14 cellular contexts compared by ENCODE assay signal in genomic region chr22:27207907-27208306, GRCh38.
DNase-seq lines count a peak whose midpoint lies in the region; ATAC-seq, FAIRE-seq and TF ChIP-seq lines count a peak whose summit lies in the region.
"Had no signal": no experiment of that assay in that cellular context is flagged by ENCODE, and none has a peak within 500 bp of the region (broad histone marks: within the 10 kb centered on the region; RNA-seq: fewer than 3 reads in every experiment).

No MANE protein-coding gene starts in this region.

- FAIRE-seq in RCC 7860 (lab: Jason Lieb, UNC) = no peak
- FAIRE-seq: K562 had no signal

- DNase-seq in DMS53 (lab: John Stamatoyannopoulos, UW) (peak; percentile 2), DMS53 treated with DMSO at 0.1 percent for 48 hours (lab: John Stamatoyannopoulos, UW; ENCODE audit: unreplicated experiment) (no peak), RCC 7860 (ENCODE audit: low spot score) (peak; percentile 64), fibroblast of mammary gland (ENCODE audit: low read depth) (peak; percentile 44), renal cortical epithelial cell (ENCODE audit: low read depth) (peak; percentile 45), NCI-H82 treated with DMSO at 0.1 percent for 48 hours (lab: John Stamatoyannopoulos, UW; ENCODE audit: unreplicated experiment) (no peak)
- no peak for DNase-seq in stimulated activated CD4-positive, alpha-beta T cell treated with anti-CD3 and anti-CD28 coated beads, Interleukin-12 subunit alpha, Interleukin-12 subunit beta, amount 100 ng/mL, for 4 hours
- DNase-seq: activated CD4-positive, alpha-beta T cell treated with anti-CD3 and anti-CD28 coated beads for 4 hours; Caco-2; NCI-H187; ovary had no signal

- no peak overlapping the region for H3K4me3 ChIP-seq in fibroblast of mammary gland (ENCODE audit: control insufficient read depth, low read depth, low read length)
- H3K4me3 ChIP-seq: K562, ovary, tibial nerve had no signal

- no peak for ATAC-seq in HG03280 (IDR thresholded peaks at IDR 0.05; ENCODE audit: unreplicated experiment)
- ATAC-seq: K562 had no signal

- no peak for TF ChIP-seq CTCF in fibroblast of mammary gland (conservative IDR thresholded peaks at IDR 0.05; ENCODE audit: control insufficient read depth, insufficient read depth, low read depth, low read length)

Comparison
In these comparisons a context has a peak if more than half of its experiments do, and no peak if none do; other contexts are left out.
1. DNase-seq: peak in DMS53 (single experiment), RCC 7860 (single experiment), fibroblast of mammary gland (single experiment) and renal cortical epithelial cell (single experiment); none in DMS53 treated with DMSO at 0.1 percent for 48 hours (single experiment), stimulated activated CD4-positive, alpha-beta T cell treated with anti-CD3 and anti-CD28 coated beads, Interleukin-12 subunit alpha, Interleukin-12 subunit beta, amount 100 ng/mL, for 4 hours (single experiment) and NCI-H82 treated with DMSO at 0.1 percent for 48 hours (single experiment).